ENCODE assay signal across 15 cellular contexts in genomic region chr6:169115632-169116031, GRCh38.
DNase-seq lines count a peak whose midpoint lies in the region; ATAC-seq and TF ChIP-seq lines count a peak whose summit lies in the region.
"Had no signal": no experiment of that assay in that cellular context is flagged by ENCODE, and none has a peak within 500 bp of the region (broad histone marks: within the 10 kb centered on the region; RNA-seq: fewer than 3 reads in every experiment).

No MANE protein-coding gene starts in this region.

- in situ Hi-C loops in GM13976 (cut with MboI; ENCODE audit: low sequenced_read_pairs, unreplicated experiment), result no loop called here

- no peaks in the 10 kb centered on the region for H3K9me3 Mint-ChIP-seq in activated naive CD8-positive, alpha-beta T cell treated with anti-CD3 and anti-CD28 coated beads, Interleukin-2, amount 50 U/mL, for 24 hours

- WGBS in right lobe of liver (ENCODE audit: insufficient coverage, low coverage, low lambda C conversion rate, missing lambda C conversion rate), result 73% methylated on average over 3 of the region's 3 CpGs

- no peaks in the 10 kb centered on the region for H3K4me1 Mint-ChIP-seq in T-helper 17 cell
- no peaks in the 10 kb centered on the region for H3K4me1 Mint-ChIP-seq in activated naive CD8-positive, alpha-beta T cell treated with anti-CD3 and anti-CD28 coated beads, Interleukin-2, amount 50 U/mL, for 24 hours

- H3K4me3 Mint-ChIP-seq in T-helper 17 cell, result no peak overlapping the region
- H3K4me3 Mint-ChIP-seq in activated naive CD8-positive, alpha-beta T cell treated with anti-CD3 and anti-CD28 coated beads, Interleukin-2, amount 50 U/mL, for 24 hours, result no peak overlapping the region
- H3K4me3 Mint-ChIP-seq: activated CD8-positive, alpha-beta T cell treated with anti-CD3 and anti-CD28 coated beads, Interleukin-2, amount 10 ng/mL, durations not matched to agents 7 days and 5 days; GM23338 had no signal

- intact Hi-C loops in right lobe of liver (cut with DNase I), result no loop called here

- DNase-seq in AG10803 (ENCODE audit: low read depth) (peak; percentile 25), fibroblast of the aortic adventitia (ENCODE audit: low read depth) (peak; percentile 51), right lobe of liver (no peak), GM13976 (ENCODE audit: low spot score) (no peak), T-helper 17 cell (no peak)
- no peak for DNase-seq in activated naive CD8-positive, alpha-beta T cell treated with anti-CD3 and anti-CD28 coated beads, Interleukin-2, amount 50 U/mL, for 24 hours
- DNase-seq: GDM1, Karpas-422, NCI-H1694 treated with DMSO at 0.1 percent for 48 hours, NCI-H510A had no signal

- H3K9me3 ChIP-seq in right lobe of liver, result no peaks in the 10 kb centered on the region
- no peaks in the 10 kb centered on the region for H3K9me3 ChIP-seq in T-helper 17 cell (ENCODE audit: control insufficient read depth, low read length, poor library complexity, severe bottlenecking)

- no peak overlapping the region for H3K27ac Mint-ChIP-seq in T-helper 17 cell
- H3K27ac Mint-ChIP-seq in activated naive CD8-positive, alpha-beta T cell treated with anti-CD3 and anti-CD28 coated beads, Interleukin-2, amount 50 U/mL, for 24 hours, result no peak overlapping the region
- H3K27ac Mint-ChIP-seq: activated CD8-positive, alpha-beta T cell treated with anti-CD3 and anti-CD28 coated beads, Interleukin-2, amount 10 ng/mL, durations not matched to agents 7 days and 5 days; GM23338 had no signal

- ATAC-seq in GM19395 (IDR thresholded peaks at IDR 0.05; ENCODE audit: unreplicated experiment) (peak; percentile 42), HG03565 (IDR thresholded peaks at IDR 0.05; ENCODE audit: unreplicated experiment) (peak; percentile 32), right lobe of liver (no peak), T-helper 17 cell (no peak)
- ATAC-seq in activated naive CD8-positive, alpha-beta T cell treated with anti-CD3 and anti-CD28 coated beads, Interleukin-2, amount 50 U/mL, for 24 hours, result no peak
- ATAC-seq: activated CD8-positive, alpha-beta T cell treated with anti-CD3 and anti-CD28 coated beads, Interleukin-2, amount 10 ng/mL, durations not matched to agents 7 days and 5 days; GM23338 had no signal

- no peaks in the 10 kb centered on the region for H3K4me1 ChIP-seq in right lobe of liver

- no peaks in the 10 kb centered on the region for H3K36me3 Mint-ChIP-seq in T-helper 17 cell (ENCODE audit: low read depth)
- no peaks in the 10 kb centered on the region for H3K36me3 Mint-ChIP-seq in activated naive CD8-positive, alpha-beta T cell treated with anti-CD3 and anti-CD28 coated beads, Interleukin-2, amount 50 U/mL, for 24 hours (ENCODE audit: low read depth)

- H3K4me3 ChIP-seq in AG10803 (ENCODE audit: low read length) (no peak overlapping the region), fibroblast of the aortic adventitia (ENCODE audit: low read depth, low read length) (no peak overlapping the region), right lobe of liver (no peak overlapping the region)
- H3K4me3 ChIP-seq: GM23338 had no signal

- TF ChIP-seq CTCF in AG10803 (conservative IDR thresholded peaks at IDR 0.05; ENCODE audit: low read length) (no peak), fibroblast of the aortic adventitia (IDR thresholded peaks at IDR 0.05; ENCODE audit: insufficient read depth, low read length) (no peak), right lobe of liver (IDR thresholded peaks at IDR 0.05) (no peak), GM13976 (IDR thresholded peaks at IDR 0.05; ENCODE audit: borderline replicate concordance, control extremely low read depth, extremely low read depth, insufficient read depth, missing control alignments) (no peak)

- no peak for TF ChIP-seq POLR2A in right lobe of liver (IDR thresholded peaks at IDR 0.05)

- H3K27me3 ChIP-seq in right lobe of liver, result peaks cover 0 to 4% of the 10 kb centered on the region in 2 donors

- H3K27me3 Mint-ChIP-seq in T-helper 17 cell, result peaks cover 23% of the 10 kb centered on the region
- H3K27me3 Mint-ChIP-seq in activated naive CD8-positive, alpha-beta T cell treated with anti-CD3 and anti-CD28 coated beads, Interleukin-2, amount 50 U/mL, for 24 hours, result peaks cover 4% of the 10 kb centered on the region

- H3K27ac ChIP-seq in right lobe of liver, result no peak overlapping the region
- H3K27ac ChIP-seq: VCaP had no signal

- no peaks in the 10 kb centered on the region for H3K36me3 ChIP-seq in right lobe of liver

Comparison
In these comparisons a context has a peak if more than half of its experiments do, and no peak if none do; other contexts are left out.
1. DNase-seq: peak in AG10803 (single experiment) and fibroblast of the aortic adventitia (single experiment); none in right lobe of liver (0 of 3), GM13976 (single experiment), T-helper 17 cell (0 of 3) and activated naive CD8-positive, alpha-beta T cell treated with anti-CD3 and anti-CD28 coated beads, Interleukin-2, amount 50 U/mL, for 24 hours (single experiment).
2. ATAC-seq: peak in GM19395 (single experiment) and HG03565 (single experiment); none in right lobe of liver (0 of 4), T-helper 17 cell (single experiment) and activated naive CD8-positive, alpha-beta T cell treated with anti-CD3 and anti-CD28 coated beads, Interleukin-2, amount 50 U/mL, for 24 hours (single experiment).